ENCODE assay signal across 1 cellular context in the genomic region with DNA sequence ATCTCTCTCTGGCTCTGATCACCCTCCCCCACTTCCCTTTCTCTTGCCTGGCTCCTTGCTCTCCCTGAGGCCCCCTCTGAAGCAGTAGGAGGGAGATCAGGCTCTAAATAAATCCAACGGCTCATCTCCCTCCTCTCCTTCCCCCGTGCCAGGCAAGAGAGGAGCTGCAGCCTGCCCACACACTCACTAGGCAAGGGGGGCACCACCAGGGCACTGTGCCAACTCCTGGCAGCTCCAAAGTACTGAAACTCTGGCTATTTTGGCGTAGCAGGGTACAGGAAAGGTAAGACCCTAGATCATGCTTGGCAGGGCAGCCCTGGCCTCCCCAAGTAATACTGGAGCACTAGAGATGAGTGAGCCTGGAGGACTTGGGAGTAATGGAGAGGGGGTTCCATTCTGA.
TF ChIP-seq lines count a peak whose summit lies in the region.

No MANE protein-coding gene starts in this region.

TF ChIP-seq in K562, 482 proteins besides CTCF, POLR2A, EP300 and RAD21:
- TF ChIP-seq ETS2 (tag; IDR thresholded peaks at IDR 0.05; ENCODE audit: borderline replicate concordance, poor library complexity, severe bottlenecking) (no peak), NFIC (IDR thresholded peaks at IDR 0.05) (peak; percentile 35; the same call in 1 of the 2 replicates)
